22 cellular contexts compared by ENCODE assay signal in the genomic region with DNA sequence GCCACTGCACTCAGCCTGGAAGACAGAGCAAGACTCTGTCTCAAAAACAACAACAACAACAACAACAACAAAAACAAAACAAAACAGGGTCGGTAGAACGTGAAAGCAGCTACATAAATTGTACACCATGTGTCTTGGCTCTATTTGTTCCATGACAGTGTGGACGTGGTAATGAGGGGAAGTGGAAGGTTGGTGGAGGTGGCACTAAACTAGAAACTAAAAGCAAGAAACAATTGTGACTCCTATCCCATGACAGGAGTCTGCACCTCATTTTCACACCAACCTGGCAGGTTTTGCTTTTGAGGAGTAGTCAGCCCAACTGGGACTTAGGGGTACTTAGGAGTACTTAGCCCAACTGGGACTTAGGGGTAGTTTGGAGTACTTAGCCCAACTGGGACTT.
DNase-seq lines count a peak whose midpoint lies in the region; ATAC-seq, FAIRE-seq and TF ChIP-seq lines count a peak whose summit lies in the region.
"Had no signal": no experiment of that assay in that cellular context is flagged by ENCODE, and none has a peak within 500 bp of the region (broad histone marks: within the 10 kb centered on the region; RNA-seq: fewer than 3 reads in every experiment).

No MANE protein-coding gene starts in this region.

- no peaks in the 10 kb centered on the region for H3K27me3 Mint-ChIP-seq in stimulated activated naive CD8-positive, alpha-beta T cell treated with anti-CD3 and anti-CD28 coated beads, Interleukin-15, amount 100 ng/mL, for 72 hours
- H3K27me3 Mint-ChIP-seq in IgD-negative memory B cell = no peaks in the 10 kb centered on the region
- peaks cover 2% of the 10 kb centered on the region for H3K27me3 Mint-ChIP-seq in neural progenitor cell (ENCODE audit: insufficient read depth, low read depth)

- no peaks in the 10 kb centered on the region for H3K79me2 ChIP-seq in GM12878 (ENCODE audit: control insufficient read depth, insufficient read depth, low read length)
- no peaks in the 10 kb centered on the region for H3K79me2 ChIP-seq in neural progenitor cell (ENCODE audit: low read depth)

- H3K27ac ChIP-seq in GM12878 (ENCODE audit: control insufficient read depth, insufficient read depth) = no peak overlapping the region
- no peak overlapping the region for H3K27ac ChIP-seq in neural progenitor cell
- H3K27ac ChIP-seq: A549 had no signal

- TF ChIP-seq EP300 in GM12878 (IDR thresholded peaks at IDR 0.05; ENCODE audit: borderline replicate concordance in 1 of 2, control insufficient read depth in 1 of 2, low read depth in 2 of 2, low read length in 2 of 2) = no peak

- H3K9me3 ChIP-seq in GM12878 (replicated peaks; ENCODE audit: control insufficient read depth, insufficient read depth, low read length) (no peaks in the 10 kb centered on the region), neural progenitor cell (ENCODE audit: low read depth) (no peaks in the 10 kb centered on the region)
- H3K9me3 ChIP-seq: A549, SK-N-SH had no signal

- no peak for TF ChIP-seq RAD21 in GM12878 (IDR thresholded peaks at IDR 0.05; ENCODE audit: insufficient read depth, low read depth, low read length)

- no peak overlapping the region for H3K27ac Mint-ChIP-seq in stimulated activated naive CD8-positive, alpha-beta T cell treated with anti-CD3 and anti-CD28 coated beads, Interleukin-15, amount 100 ng/mL, for 72 hours
- H3K27ac Mint-ChIP-seq in IgD-negative memory B cell = peak overlapping the region in 2 of 3 donors; percentile 13 to 70
- no peak overlapping the region for H3K27ac Mint-ChIP-seq in neural progenitor cell
- H3K27ac Mint-ChIP-seq: HFFc6, T-cell had no signal

- H4K20me1 ChIP-seq in GM12878 (ENCODE audit: control insufficient read depth, insufficient read depth) (no peaks in the 10 kb centered on the region), neural progenitor cell (ENCODE audit: low read depth) (no peaks in the 10 kb centered on the region)

- no TSS peak for BruUV-seq in GM12878 (replicated peaks; lab: Mats Ljungman, UMichigan)

- H3K4me3 ChIP-seq in GM12878 (no peak overlapping the region), neural progenitor cell (no peak overlapping the region)
- H3K4me3 ChIP-seq: A549 had no signal

- peak; percentile 14 for ATAC-seq in stimulated activated naive CD8-positive, alpha-beta T cell treated with anti-CD3 and anti-CD28 coated beads, Interleukin-15, Interleukin-2, amounts not matched to agents 100 U/mL and 50 U/mL, for 24 hours
- ATAC-seq in stimulated activated naive CD8-positive, alpha-beta T cell treated with anti-CD3 and anti-CD28 coated beads, Interleukin-15, amount 100 ng/mL, for 72 hours = no peak
- peak; percentile 8 for ATAC-seq in GM12878
- no peak for ATAC-seq in HG03571 (IDR thresholded peaks at IDR 0.05; ENCODE audit: unreplicated experiment)
- ATAC-seq: A549, T-cell had no signal

- H2AFZ ChIP-seq in GM12878 (ENCODE audit: control insufficient read depth, low read depth, low read length) (no peak overlapping the region), neural progenitor cell (replicated peaks) (no peak overlapping the region)

- POLR2A ChIA-PET in GM12878 (lab: Charles Lee) = no interaction called here

- H3K27me3 ChIP-seq in GM12878 (replicated peaks in 1 of 2; ENCODE audit: control insufficient read depth in 2 of 2, insufficient read depth in 2 of 2, low read length in 1 of 2) (no peaks in the 10 kb centered on the region), neural progenitor cell (no peaks in the 10 kb centered on the region)

- no peak overlapping the region for H3K4me3 Mint-ChIP-seq in stimulated activated naive CD8-positive, alpha-beta T cell treated with anti-CD3 and anti-CD28 coated beads, Interleukin-15, amount 100 ng/mL, for 72 hours
- H3K4me3 Mint-ChIP-seq in IgD-negative memory B cell (no peak overlapping the region), neural progenitor cell (no peak overlapping the region)
- H3K4me3 Mint-ChIP-seq: HFFc6, T-cell had no signal

- H3K4me1 ChIP-seq in GM12878 (ENCODE audit: control insufficient read depth, insufficient read depth, low read length) (peaks cover 19% of the 10 kb centered on the region), neural progenitor cell (no peaks in the 10 kb centered on the region)
- H3K4me1 ChIP-seq: A549 had no signal

- FAIRE-seq in GM12878 (lab: Jason Lieb, UNC) = no peak
- FAIRE-seq: A549 had no signal

- no peak for TF ChIP-seq POLR2A in GM12878 (IDR thresholded peaks at IDR 0.05; ENCODE audit: low read depth, low read length)

- H3K4me2 ChIP-seq in GM12878 (ENCODE audit: control insufficient read depth, insufficient read depth) (peak overlapping the region; percentile 7; the same call in 1 of the 2 replicates), neural progenitor cell (no peak overlapping the region)
- H3K4me2 ChIP-seq: A549, SK-N-SH had no signal

- CTCF ChIA-PET in GM12878 (lab: Yijun Ruan, JAX) = interaction anchor here (1.0 to 1.7 kb wide), 3 partner anchors 39 to 142 kb away, joined by 3 to 6 read pairs (median 5); no protein-coding TSS in a partner anchor

- no peak for TF ChIP-seq CTCF in GM12878 (IDR thresholded peaks at IDR 0.05 in 2 of 3, conservative IDR thresholded peaks at IDR 0.05 in 1 of 3; ENCODE audit: control insufficient read depth in 2 of 3, extremely low read depth in 1 of 3, insufficient read depth in 1 of 3, low read depth in 3 of 3, low read length in 3 of 3)
- TF ChIP-seq CTCF in neural progenitor cell (IDR thresholded peaks at IDR 0.05) = no peak

- H3K4me1 Mint-ChIP-seq in stimulated activated naive CD8-positive, alpha-beta T cell treated with anti-CD3 and anti-CD28 coated beads, Interleukin-15, amount 100 ng/mL, for 72 hours = peaks cover 8% of the 10 kb centered on the region
- H3K4me1 Mint-ChIP-seq in IgD-negative memory B cell (peaks cover 23 to 31% (median 24%) of the 10 kb centered on the region in 3 donors), neural progenitor cell (no peaks in the 10 kb centered on the region)

- DNase-seq in stimulated activated naive CD8-positive, alpha-beta T cell treated with anti-CD3 and anti-CD28 coated beads, Interleukin-15, Interleukin-2, amounts not matched to agents 100 U/mL and 50 U/mL, for 24 hours = no peak
- no peak for DNase-seq in stimulated activated naive CD8-positive, alpha-beta T cell treated with anti-CD3 and anti-CD28 coated beads, Interleukin-15, amount 100 ng/mL, for 72 hours
- no peak for DNase-seq in GM12878 (ENCODE audit: low read depth, low spot score)
- no peak for DNase-seq in neural progenitor cell (ENCODE audit: low spot score)
- no peak for DNase-seq in NCI-H1105 (lab: John Stamatoyannopoulos, UW)
- DNase-seq: C1 segment of cervical spinal cord, DMS79, H7, HFFc6, KG1, NCI-H1048, NCI-H146, NCI-H2029 treated with DMSO at 0.1 percent for 48 hours, NCI-H2171 treated with DMSO at 0.1 percent for 48 hours, NCI-H446, OCI-M1, SHP77, SK-N-SH, T-cell had no signal

- WGBS in GM12878 (ENCODE audit: insufficient coverage, insufficient replicate concordance, low lambda C conversion rate, missing lambda C conversion rate) = 50% methylated on average over 3 of the region's 3 CpGs

- peaks cover 4 to 5% of the 10 kb centered on the region in 2 donors for H3K9me3 Mint-ChIP-seq in stimulated activated naive CD8-positive, alpha-beta T cell treated with anti-CD3 and anti-CD28 coated beads, Interleukin-15, amount 100 ng/mL, for 72 hours
- peaks cover 0 to 3% (median 2%) of the 10 kb centered on the region in 3 donors for H3K9me3 Mint-ChIP-seq in IgD-negative memory B cell
- no peaks in the 10 kb centered on the region for H3K9me3 Mint-ChIP-seq in neural progenitor cell
- H3K9me3 Mint-ChIP-seq: T-cell had no signal

- H3K9ac ChIP-seq in GM12878 (ENCODE audit: control insufficient read depth, insufficient read depth, low read length) = no peak overlapping the region
- no peak overlapping the region for H3K9ac ChIP-seq in neural progenitor cell
- H3K9ac ChIP-seq: SK-N-SH had no signal

- SMC1A ChIA-PET in GM12878 (lab: Charles Lee; ENCODE audit: uncharacterized antibody, unreplicated experiment) = interaction anchor here (0.7 to 1.9 kb wide), 6 partner anchors 8 to 110 kb away, joined by 3 to 8 read pairs (median 5); partner anchors contain the start of gene MRPS9

- in situ Hi-C loops in GM12878 (cut with MboI) = no loop called here

- no peaks in the 10 kb centered on the region for H3F3A ChIP-seq in neural progenitor cell (ENCODE audit: low read depth)

- H3K36me3 Mint-ChIP-seq in IgD-negative memory B cell = no peaks in the 10 kb centered on the region
- H3K36me3 Mint-ChIP-seq in neural progenitor cell = no peaks in the 10 kb centered on the region
- H3K36me3 Mint-ChIP-seq: T-cell had no signal

- RAD21 ChIA-PET in GM12878 (lab: Charles Lee; ENCODE audit: unreplicated experiment) = interaction anchor here (1.1 to 1.5 kb wide), 3 partner anchors 35 to 347 kb away, joined by 3 to 5 read pairs (median 3); no protein-coding TSS in a partner anchor

- H3K36me3 ChIP-seq in GM12878 (ENCODE audit: control insufficient read depth in 2 of 2, insufficient read depth in 2 of 2, low read length in 1 of 2) (no peaks in the 10 kb centered on the region), neural progenitor cell (no peaks in the 10 kb centered on the region)

- intact Hi-C loops in GM12878 (cut with micrococcal nuclease; ENCODE audit: unreplicated experiment) = no loop called here

TF ChIP-seq in GM12878, 131 proteins besides CTCF, POLR2A, EP300 and RAD21 (continues in another document):
- no peak for TF ChIP-seq RCOR1 (conservative IDR thresholded peaks at IDR 0.05; ENCODE audit: low read depth, low read length)
- no peak for TF ChIP-seq IKZF2 (IDR thresholded peaks at IDR 0.05)
- no peak for TF ChIP-seq ZZZ3 (IDR thresholded peaks at IDR 0.05; ENCODE audit: control insufficient read depth, insufficient read length, low read depth)
- TF ChIP-seq MAX (IDR thresholded peaks at IDR 0.05; ENCODE audit: low read depth, low read length) = no peak
- no peak for TF ChIP-seq NFXL1 (IDR thresholded peaks at IDR 0.05; ENCODE audit: borderline replicate concordance)
- TF ChIP-seq NBN (IDR thresholded peaks at IDR 0.05) = no peak
- no peak for TF ChIP-seq CHD4 (IDR thresholded peaks at IDR 0.05)
- no peak for TF ChIP-seq TCF3 (IDR thresholded peaks at IDR 0.05; ENCODE audit: borderline replicate concordance, insufficient read depth, low read depth, low read length)
- TF ChIP-seq TAF1 (IDR thresholded peaks at IDR 0.05; ENCODE audit: borderline replicate concordance, low read depth, low read length) = no peak
- no peak for TF ChIP-seq ZNF384 (IDR thresholded peaks at IDR 0.05; ENCODE audit: borderline replicate concordance, low read depth, low read length)
- TF ChIP-seq BMI1 (IDR thresholded peaks at IDR 0.05; ENCODE audit: borderline replicate concordance) = no peak
- TF ChIP-seq EED (IDR thresholded peaks at IDR 0.05; ENCODE audit: low read depth) = no peak
- no peak for TF ChIP-seq ZNF207 (IDR thresholded peaks at IDR 0.05; ENCODE audit: borderline replicate concordance)

Comparison
In these comparisons a context has a peak if more than half of its experiments do, and no peak if none do; other contexts are left out.
1. ATAC-seq: peak in stimulated activated naive CD8-positive, alpha-beta T cell treated with anti-CD3 and anti-CD28 coated beads, Interleukin-15, Interleukin-2, amounts not matched to agents 100 U/mL and 50 U/mL, for 24 hours (single experiment) and GM12878 (single experiment); none in stimulated activated naive CD8-positive, alpha-beta T cell treated with anti-CD3 and anti-CD28 coated beads, Interleukin-15, amount 100 ng/mL, for 72 hours (single experiment) and HG03571 (single experiment).
2. H3K27ac Mint-ChIP-seq: peak in IgD-negative memory B cell (2 of 3); none in stimulated activated naive CD8-positive, alpha-beta T cell treated with anti-CD3 and anti-CD28 coated beads, Interleukin-15, amount 100 ng/mL, for 72 hours (0 of 2) and neural progenitor cell (single experiment).